16 cellular contexts compared by ENCODE assay signal in the genomic region with DNA sequence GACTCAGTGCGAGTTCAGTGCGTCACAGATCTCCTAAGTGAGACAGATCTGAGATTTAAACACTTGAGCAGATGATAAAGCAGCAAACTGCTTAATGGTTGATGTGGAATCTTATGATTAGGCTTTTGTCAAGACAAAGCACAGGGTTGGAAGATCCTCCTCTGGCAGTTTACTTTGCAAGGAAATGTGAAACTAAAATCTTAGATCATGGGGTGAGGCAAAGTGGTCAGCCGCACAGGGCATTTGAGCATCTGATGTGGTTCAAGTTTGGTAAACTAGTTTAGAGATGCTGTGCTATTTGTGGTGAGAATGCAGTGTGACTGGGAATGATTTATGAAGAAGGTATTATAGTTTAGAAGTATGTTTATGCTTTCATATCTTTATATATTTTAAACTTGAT.
DNase-seq lines count a peak whose midpoint lies in the region; ATAC-seq, FAIRE-seq and TF ChIP-seq lines count a peak whose summit lies in the region.
"Had no signal": no experiment of that assay in that cellular context is flagged by ENCODE, and none has a peak within 500 bp of the region (broad histone marks: within the 10 kb centered on the region; RNA-seq: fewer than 3 reads in every experiment).

No MANE protein-coding gene starts in this region.

- CTCF ChIA-PET in GM12878 (lab: Yijun Ruan, JAX) = interaction anchor here (1.8 to 4.6 kb wide), 2 partner anchors 11 to 35 kb away, joined by 3 to 29 read pairs; no protein-coding TSS in a partner anchor
- CTCF ChIA-PET in CD4-positive, alpha-beta T cell (lab: Charles Lee) = no interaction called here

- no peak overlapping the region for H3K4me3 ChIP-seq in GM12878
- H3K4me3 ChIP-seq: hepatocyte had no signal

- TF ChIP-seq EP300 in GM12878 (IDR thresholded peaks at IDR 0.05; ENCODE audit: borderline replicate concordance in 1 of 2, control insufficient read depth in 1 of 2, low read depth in 2 of 2, low read length in 2 of 2) = no peak

- BruUV-seq in GM12878 (replicated peaks; lab: Mats Ljungman, UMichigan) = no TSS peak

- H4K20me1 ChIP-seq in GM12878 (ENCODE audit: control insufficient read depth, insufficient read depth) = no peaks in the 10 kb centered on the region

- H3K36me3 ChIP-seq in GM12878 (ENCODE audit: control insufficient read depth in 2 of 2, insufficient read depth in 2 of 2, low read length in 1 of 2) = no peaks in the 10 kb centered on the region

- no peaks in the 10 kb centered on the region for H3K79me2 ChIP-seq in GM12878 (ENCODE audit: control insufficient read depth, insufficient read depth, low read length)
- H3K79me2 ChIP-seq: hepatocyte had no signal

- WGBS in GM12878 (ENCODE audit: insufficient coverage, insufficient replicate concordance, low lambda C conversion rate, missing lambda C conversion rate) = 97% methylated on average over 3 of the region's 3 CpGs

- no peak for TF ChIP-seq RAD21 in GM12878 (IDR thresholded peaks at IDR 0.05; ENCODE audit: insufficient read depth, low read depth, low read length)

- intact Hi-C loops in GM12878 (cut with micrococcal nuclease; ENCODE audit: unreplicated experiment) = no loop called here
- intact Hi-C loops in natural killer cell (cut with micrococcal nuclease) = no loop called here
- intact Hi-C loops in CD4-positive, alpha-beta T cell (cut with DNase I, micrococcal nuclease) = no loop called here

- peak; percentile 53 for FAIRE-seq in GM19239 (lab: Jason Lieb, UNC)
- no peak for FAIRE-seq in GM12878 (lab: Jason Lieb, UNC)

- no peaks in the 10 kb centered on the region for H3K27me3 ChIP-seq in GM12878 (replicated peaks in 1 of 2; ENCODE audit: control insufficient read depth in 2 of 2, insufficient read depth in 2 of 2, low read length in 1 of 2)
- no peaks in the 10 kb centered on the region for H3K27me3 ChIP-seq in CD4-positive, alpha-beta T cell (ENCODE audit: control insufficient read depth, insufficient read depth, low read length)
- H3K27me3 ChIP-seq: hepatocyte had no signal

- H3K4me1 Mint-ChIP-seq in natural killer cell = peaks cover 4 to 13% of the 10 kb centered on the region in 2 donors
- no peaks in the 10 kb centered on the region for H3K4me1 Mint-ChIP-seq in CD4-positive, alpha-beta T cell (ENCODE audit: low read depth)
- H3K4me1 Mint-ChIP-seq in stimulated activated memory B cell treated with anti-CD40 and anti-IgM and Interleukin-4, amounts not matched to agents 10 μg/mL and 1 μg/mL and 100 μg/mL, for 72 hours = no peaks in the 10 kb centered on the region

- ATAC-seq in GM12878 (peak; percentile 48), natural killer cell (peak in 2 of 3 donors; percentile 41 to 62), GM21381 (IDR thresholded peaks at IDR 0.05; ENCODE audit: unreplicated experiment) (no peak)
- ATAC-seq in CD4-positive, alpha-beta T cell (ENCODE audit: poor library complexity) = no peak
- no peak for ATAC-seq in stimulated activated memory B cell treated with anti-CD40 and anti-IgM and Interleukin-4, amounts not matched to agents 10 μg/mL and 1 μg/mL and 100 μg/mL, for 72 hours

- peak overlapping the region in 1 of 2 donors; percentile 59 for H3K27ac Mint-ChIP-seq in natural killer cell
- no peak overlapping the region for H3K27ac Mint-ChIP-seq in CD4-positive, alpha-beta T cell
- no peak overlapping the region for H3K27ac Mint-ChIP-seq in stimulated activated memory B cell treated with anti-CD40 and anti-IgM and Interleukin-4, amounts not matched to agents 10 μg/mL and 1 μg/mL and 100 μg/mL, for 72 hours
- H3K27ac Mint-ChIP-seq: activated naive CD4-positive, alpha-beta T cell treated with anti-CD3 and anti-CD28 coated beads for 36 hours; CD14-positive monocyte had no signal

- no peak overlapping the region for H3K4me2 ChIP-seq in GM12878 (ENCODE audit: control insufficient read depth, insufficient read depth)
- H3K4me2 ChIP-seq: hepatocyte had no signal

- no peak for TF ChIP-seq POLR2A in GM12878 (IDR thresholded peaks at IDR 0.05; ENCODE audit: low read depth, low read length)

- H3K9me3 ChIP-seq in GM12878 (replicated peaks; ENCODE audit: control insufficient read depth, insufficient read depth, low read length) = no peaks in the 10 kb centered on the region
- no peaks in the 10 kb centered on the region for H3K9me3 ChIP-seq in CD4-positive, alpha-beta T cell (ENCODE audit: control insufficient read depth, low read length)

- TF ChIP-seq CTCF in GM12878 (IDR thresholded peaks at IDR 0.05 in 2 of 3, conservative IDR thresholded peaks at IDR 0.05 in 1 of 3; ENCODE audit: control insufficient read depth in 2 of 3, extremely low read depth in 1 of 3, insufficient read depth in 1 of 3, low read depth in 3 of 3, low read length in 3 of 3) (no peak), natural killer cell (IDR thresholded peaks at IDR 0.05) (no peak)
- no peak for TF ChIP-seq CTCF in CD4-positive, alpha-beta T cell (IDR thresholded peaks at IDR 0.05)

- H3K27ac ChIP-seq in GM12878 (ENCODE audit: control insufficient read depth, insufficient read depth) = no peak overlapping the region
- H3K27ac ChIP-seq in CD4-positive, alpha-beta T cell (ENCODE audit: low read depth, low read length) = no peak overlapping the region
- H3K27ac ChIP-seq: hepatocyte had no signal

- no peaks in the 10 kb centered on the region for H3K36me3 Mint-ChIP-seq in natural killer cell
- H3K36me3 Mint-ChIP-seq in CD4-positive, alpha-beta T cell (ENCODE audit: low read depth) = no peaks in the 10 kb centered on the region
- no peaks in the 10 kb centered on the region for H3K36me3 Mint-ChIP-seq in stimulated activated memory B cell treated with anti-CD40 and anti-IgM and Interleukin-4, amounts not matched to agents 10 μg/mL and 1 μg/mL and 100 μg/mL, for 72 hours
- H3K36me3 Mint-ChIP-seq: CD14-positive monocyte had no signal

- H3K9ac ChIP-seq in GM12878 (ENCODE audit: control insufficient read depth, insufficient read depth, low read length) = no peak overlapping the region

- H3K9me3 Mint-ChIP-seq in natural killer cell = no peaks in the 10 kb centered on the region
- H3K9me3 Mint-ChIP-seq in CD4-positive, alpha-beta T cell = no peaks in the 10 kb centered on the region
- H3K9me3 Mint-ChIP-seq in stimulated activated memory B cell treated with anti-CD40 and anti-IgM and Interleukin-4, amounts not matched to agents 10 μg/mL and 1 μg/mL and 100 μg/mL, for 72 hours = no peaks in the 10 kb centered on the region
- H3K9me3 Mint-ChIP-seq: activated naive CD4-positive, alpha-beta T cell treated with anti-CD3 and anti-CD28 coated beads for 36 hours; CD14-positive monocyte had no signal

- SMC1A ChIA-PET in GM12878 (lab: Charles Lee; ENCODE audit: uncharacterized antibody, unreplicated experiment) = interaction anchor here (1.0 to 2.6 kb wide), 8 partner anchors 9 to 391 kb away, joined by 3 to 10 read pairs (median 5); no protein-coding TSS in a partner anchor

- no peak overlapping the region for H3K4me3 Mint-ChIP-seq in natural killer cell
- H3K4me3 Mint-ChIP-seq in CD4-positive, alpha-beta T cell = no peak overlapping the region
- no peak overlapping the region for H3K4me3 Mint-ChIP-seq in stimulated activated memory B cell treated with anti-CD40 and anti-IgM and Interleukin-4, amounts not matched to agents 10 μg/mL and 1 μg/mL and 100 μg/mL, for 72 hours
- H3K4me3 Mint-ChIP-seq: activated naive CD4-positive, alpha-beta T cell treated with anti-CD3 and anti-CD28 coated beads for 36 hours; CD14-positive monocyte had no signal

- H3K4me1 ChIP-seq in GM12878 (ENCODE audit: control insufficient read depth, insufficient read depth, low read length) = no peaks in the 10 kb centered on the region; the same call in 1 of the 2 replicates

- RAD21 ChIA-PET in GM12878 (lab: Charles Lee; ENCODE audit: unreplicated experiment) = interaction anchor here (1.0 to 1.6 kb wide), 4 partner anchors 23 to 450 kb away, joined by 3 to 8 read pairs (median 5); no protein-coding TSS in a partner anchor

- H3K27me3 Mint-ChIP-seq in natural killer cell (ENCODE audit: low read depth in 2 of 2) = peaks cover 11 to 12% of the 10 kb centered on the region in 2 donors
- no peaks in the 10 kb centered on the region for H3K27me3 Mint-ChIP-seq in CD4-positive, alpha-beta T cell
- no peaks in the 10 kb centered on the region for H3K27me3 Mint-ChIP-seq in stimulated activated memory B cell treated with anti-CD40 and anti-IgM and Interleukin-4, amounts not matched to agents 10 μg/mL and 1 μg/mL and 100 μg/mL, for 72 hours

- in situ Hi-C loops in GM12878 (cut with MboI) = no loop called here

- DNase-seq in GM19239 (ENCODE audit: insufficient read length, low spot score) = no peak
- DNase-seq in M059J (ENCODE audit: low read depth) = peak; percentile 53
- no peak for DNase-seq in GM12878 (ENCODE audit: low read depth, low spot score)
- DNase-seq in natural killer cell = no peak
- DNase-seq in CD4-positive, alpha-beta T cell = no peak
- DNase-seq: activated CD8-positive, alpha-beta memory T cell treated with anti-CD3 and anti-CD28 coated beads for 24 hours; activated naive CD4-positive, alpha-beta T cell treated with anti-CD3 and anti-CD28 coated beads for 36 hours; caudate nucleus; GF-D8; NCI-H1048; NCI-H524 treated with DMSO at 0.1 percent for 48 hours; substantia nigra had no signal

- H2AFZ ChIP-seq in GM12878 (ENCODE audit: control insufficient read depth, low read depth, low read length) = no peak overlapping the region
- H2AFZ ChIP-seq: hepatocyte had no signal

- POLR2A ChIA-PET in GM12878 (lab: Charles Lee) = interaction anchor here (1.2 kb wide), 3 partner anchors 8 to 338 kb away, joined by 3 to 5 read pairs (median 5); no protein-coding TSS in a partner anchor
- POLR2A ChIA-PET in CD4-positive, alpha-beta T cell (lab: Charles Lee) = no interaction called here

TF ChIP-seq in GM12878, 131 proteins besides CTCF, POLR2A, EP300 and RAD21 (continues in another document):
- TF ChIP-seq FOS (IDR thresholded peaks at IDR 0.05; ENCODE audit: borderline replicate concordance, extremely low read depth, insufficient read length) (no peak), HDGF (IDR thresholded peaks at IDR 0.05) (no peak), RUNX3 (IDR thresholded peaks at IDR 0.05; ENCODE audit: low read length) (peak; percentile 20; the same call in 1 of the 2 replicates), CREB1 (IDR thresholded peaks at IDR 0.05; ENCODE audit: low read depth) (no peak), DPF2 (IDR thresholded peaks at IDR 0.05) (no peak)

Comparison
In these comparisons a context has a peak if more than half of its experiments do, and no peak if none do; other contexts are left out.
1. ATAC-seq: peak in GM12878 (single experiment) and natural killer cell (2 of 3); none in CD4-positive, alpha-beta T cell (single experiment), GM21381 (single experiment) and stimulated activated memory B cell treated with anti-CD40 and anti-IgM and Interleukin-4, amounts not matched to agents 10 μg/mL and 1 μg/mL and 100 μg/mL, for 72 hours (single experiment).